In genomic region chr11:71081704-71082230, GRCh38 we compare ENCODE assay signal across 1 cellular context.
TF ChIP-seq lines count a peak whose summit lies in the region.

No MANE protein-coding gene starts in this region.

TF ChIP-seq in IMR-90, 13 proteins besides CTCF, POLR2A, EP300 and RAD21 (continued from another document):
- no peak for TF ChIP-seq MXI1 (IDR thresholded peaks at IDR 0.05; ENCODE audit: borderline replicate concordance, low read depth, low read length)
- TF ChIP-seq RFX5 (IDR thresholded peaks at IDR 0.05; ENCODE audit: low read depth, low read length) = no peak
- TF ChIP-seq MAFK (IDR thresholded peaks at IDR 0.05; ENCODE audit: low read depth, low read length) = no peak
- no peak for TF ChIP-seq CHD1 (IDR thresholded peaks at IDR 0.05; ENCODE audit: low read depth, low read length)
- TF ChIP-seq RCOR1 (IDR thresholded peaks at IDR 0.05; ENCODE audit: insufficient replicate concordance, low read length) = no peak
- TF ChIP-seq FOS (IDR thresholded peaks at IDR 0.05; ENCODE audit: low read depth, low read length) = no peak
- TF ChIP-seq NFE2L2 (IDR thresholded peaks at IDR 0.05; ENCODE audit: low read depth, low read length) = no peak
TF ChIP-seq in IMR-90: peak in this region for 0.
